8 cellular contexts compared by ENCODE assay signal in the genomic region with DNA sequence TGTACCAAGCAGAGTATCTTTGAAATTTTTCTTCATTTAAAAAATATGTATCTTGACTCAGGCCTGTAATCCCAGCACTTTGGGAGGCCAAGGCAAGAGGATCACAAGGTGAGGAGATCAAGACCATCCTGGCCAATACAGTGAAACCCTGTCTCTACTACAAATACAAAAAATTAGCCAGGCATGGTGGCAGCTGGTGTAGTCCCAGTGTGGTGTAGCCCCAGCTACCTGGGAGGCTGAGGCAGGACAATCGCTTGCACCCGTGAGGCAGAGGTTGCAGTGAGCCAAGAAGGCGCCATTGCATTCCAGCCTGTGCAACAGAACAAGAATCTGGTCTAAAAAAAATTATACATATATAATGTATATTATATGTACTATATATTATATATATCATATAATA.
DNase-seq lines count a peak whose midpoint lies in the region; ATAC-seq and TF ChIP-seq lines count a peak whose summit lies in the region.
"Not testable (repeated sequence)": the region's sequence is repeated elsewhere in the genome, so short reads cannot be mapped to it uniquely, and the experiment has no call there.

No MANE protein-coding gene starts in this region.

- DNase-seq in BE2C (peak; percentile 8), HT1080 (ENCODE audit: low read depth) (peak; percentile 0), glutamatergic neuron (peak; percentile 74)
- DNase-seq in activated CD4-positive, alpha-beta T cell treated with anti-CD3 and anti-CD28 coated beads, Interleukin-2, amount 50 U/mL, for 24 hours (ENCODE audit: low read depth in 1 of 2, low spot score in 1 of 2): peak; percentile 42 to 63
- DNase-seq in activated naive CD8-positive, alpha-beta T cell treated with anti-CD3 and anti-CD28 coated beads, Interleukin-2, amount 50 U/mL, for 24 hours: peak; percentile 77
- DNase-seq in naive thymus-derived CD8-positive, alpha-beta T cell: peak in 9 of 10 donors; percentile 30 to 90 (median 67)
- DNase-seq in stimulated activated CD4-positive, alpha-beta T cell treated with anti-CD3 and anti-CD28 coated beads, Interleukin-4, amount 100 ng/mL, for 1 hour: peak; percentile 57

- POLR2A ChIA-PET in naive thymus-derived CD8-positive, alpha-beta T cell (lab: Charles Lee): not testable (repeated sequence)

- ATAC-seq in GM21528 (IDR thresholded peaks at IDR 0.05; ENCODE audit: low FRiP score, unreplicated experiment): peak; percentile 99
- peak; percentile 80 for ATAC-seq in activated naive CD8-positive, alpha-beta T cell treated with anti-CD3 and anti-CD28 coated beads, Interleukin-2, amount 50 U/mL, for 24 hours
- ATAC-seq in naive thymus-derived CD8-positive, alpha-beta T cell: peak in 1 of 2 donors; percentile 38

- not testable (repeated sequence) for H3K27me3 Mint-ChIP-seq in activated naive CD8-positive, alpha-beta T cell treated with anti-CD3 and anti-CD28 coated beads, Interleukin-2, amount 50 U/mL, for 24 hours; glutamatergic neuron (ENCODE audit: unreplicated experiment); naive thymus-derived CD8-positive, alpha-beta T cell

- H3K4me3 Mint-ChIP-seq in activated naive CD8-positive, alpha-beta T cell treated with anti-CD3 and anti-CD28 coated beads, Interleukin-2, amount 50 U/mL, for 24 hours; glutamatergic neuron (ENCODE audit: unreplicated experiment); naive thymus-derived CD8-positive, alpha-beta T cell: not testable (repeated sequence)

- H3K4me3 ChIP-seq in BE2C (ENCODE audit: low read depth, low read length): not testable (repeated sequence)

- H3K9me3 Mint-ChIP-seq in activated naive CD8-positive, alpha-beta T cell treated with anti-CD3 and anti-CD28 coated beads, Interleukin-2, amount 50 U/mL, for 24 hours; glutamatergic neuron (ENCODE audit: unreplicated experiment); naive thymus-derived CD8-positive, alpha-beta T cell: not testable (repeated sequence)

- not testable (repeated sequence) for H3K9me3 ChIP-seq in BE2C

- H3K36me3 Mint-ChIP-seq in activated naive CD8-positive, alpha-beta T cell treated with anti-CD3 and anti-CD28 coated beads, Interleukin-2, amount 50 U/mL, for 24 hours (ENCODE audit: low read depth); glutamatergic neuron (ENCODE audit: unreplicated experiment); naive thymus-derived CD8-positive, alpha-beta T cell: not testable (repeated sequence)

- H3K27me3 ChIP-seq in BE2C: not testable (repeated sequence)

- H3K4me1 ChIP-seq in BE2C: not testable (repeated sequence)

- TF ChIP-seq CTCF in BE2C (IDR thresholded peaks at IDR 0.05; ENCODE audit: low read depth, low read length); glutamatergic neuron (IDR thresholded peaks at IDR 0.05; ENCODE audit: partially characterized antibody, unreplicated experiment): not testable (repeated sequence)

- H3K27ac Mint-ChIP-seq in activated naive CD8-positive, alpha-beta T cell treated with anti-CD3 and anti-CD28 coated beads, Interleukin-2, amount 50 U/mL, for 24 hours; naive thymus-derived CD8-positive, alpha-beta T cell: not testable (repeated sequence)
- H3K27ac Mint-ChIP-seq in glutamatergic neuron (ENCODE audit: unreplicated experiment): peak overlapping the region; percentile 69

- not testable (repeated sequence) for H3K36me3 ChIP-seq in BE2C

- not testable (repeated sequence) for H3K4me1 Mint-ChIP-seq in activated naive CD8-positive, alpha-beta T cell treated with anti-CD3 and anti-CD28 coated beads, Interleukin-2, amount 50 U/mL, for 24 hours; glutamatergic neuron (ENCODE audit: low read depth, unreplicated experiment); naive thymus-derived CD8-positive, alpha-beta T cell

Comparison
In these comparisons a context has a peak if more than half of its experiments do, and no peak if none do; other contexts are left out.
1. DNase-seq: peak in every context shown above with its lines; median percentile 77 in activated naive CD8-positive, alpha-beta T cell treated with anti-CD3 and anti-CD28 coated beads, Interleukin-2, amount 50 U/mL, for 24 hours; 74 in glutamatergic neuron; 67 in naive thymus-derived CD8-positive, alpha-beta T cell; 57 in stimulated activated CD4-positive, alpha-beta T cell treated with anti-CD3 and anti-CD28 coated beads, Interleukin-4, amount 100 ng/mL, for 1 hour; 52 in activated CD4-positive, alpha-beta T cell treated with anti-CD3 and anti-CD28 coated beads, Interleukin-2, amount 50 U/mL, for 24 hours; 8 in BE2C; 0 in HT1080.